ENCODE assay signal across 13 cellular contexts in genomic region chr22:43882122-43882767, GRCh38. TPM values are rescaled to one million over a fixed set of nuclear protein-coding genes. Genes with fewer than 3 reads are reported as not detected.
"Had no signal": no experiment of that assay in that cellular context is flagged by ENCODE, and none has a peak within 500 bp of the region (broad histone marks: within the 10 kb centered on the region; RNA-seq: fewer than 3 reads in every experiment).

No MANE protein-coding gene starts in this region.

- H2AFZ ChIP-seq: parathyroid adenoma had no signal

- H3K27me3 ChIP-seq: thyroid gland had no signal

- H3K27ac ChIP-seq: breast epithelium, esophagus muscularis mucosa, heart right ventricle, neutrophil, parathyroid adenoma, thyroid gland had no signal

- H3K4me1 ChIP-seq: breast epithelium, esophagus muscularis mucosa, heart right ventricle, parathyroid adenoma, thyroid gland had no signal

- H3K9me3 ChIP-seq: breast epithelium, esophagus muscularis mucosa, heart right ventricle, neutrophil, thyroid gland had no signal

- H3K36me3 ChIP-seq: breast epithelium, esophagus muscularis mucosa, heart right ventricle, neutrophil, thyroid gland had no signal

- H3K9ac ChIP-seq: parathyroid adenoma had no signal

- DNase-seq: cerebellar nuclear complex; heart right ventricle; stimulated activated CD4-positive, alpha-beta T cell treated with anti-CD3 and anti-CD28 coated beads, Interleukin-12 subunit alpha, Interleukin-12 subunit beta, amount 100 ng/mL, for 4 hours had no signal

- H3K4me3 ChIP-seq: breast epithelium, esophagus muscularis mucosa, heart right ventricle, thyroid gland had no signal

RNA-seq across cellular contexts. Expression of gene PNPLA5, which starts 9.6 kb away (rescaled TPM):
- polyA plus RNA-seq: adipose tissue; heart right ventricle; immature natural killer cell; liver; naive thymus-derived CD8-positive, alpha-beta T cell; urinary bladder had no signal

RNA-seq across cellular contexts. Expression of gene SULT4A1, which starts 19.9 kb away (rescaled TPM):
- polyA plus RNA-seq: immature natural killer cell; liver; naive thymus-derived CD8-positive, alpha-beta T cell had no signal

RNA-seq across cellular contexts. Expression of gene PNPLA3, which starts 41.4 kb away (rescaled TPM):
- polyA plus RNA-seq: immature natural killer cell; naive thymus-derived CD8-positive, alpha-beta T cell had no signal
